13 cellular contexts compared by ENCODE assay signal in genomic region chr19:570315-570714, GRCh38. TPM values are rescaled to one million over a fixed set of nuclear protein-coding genes. Genes with fewer than 3 reads are reported as not detected.
DNase-seq lines count a peak whose midpoint lies in the region; ATAC-seq and TF ChIP-seq lines count a peak whose summit lies in the region.
"Had no signal": no experiment of that assay in that cellular context is flagged by ENCODE, and none has a peak within 500 bp of the region (broad histone marks: within the 10 kb centered on the region; RNA-seq: fewer than 3 reads in every experiment).

No MANE protein-coding gene starts in this region.

- ATAC-seq in T-helper 17 cell = no peak
- ATAC-seq in effector memory CD8-positive, alpha-beta T cell (replicated peaks) = no peak
- no peak for ATAC-seq in GM19463 (IDR thresholded peaks at IDR 0.05; ENCODE audit: unreplicated experiment)
- ATAC-seq: gastrocnemius medialis had no signal

- no peaks in the 10 kb centered on the region for H3K9me3 Mint-ChIP-seq in activated naive CD4-positive, alpha-beta T cell treated with anti-CD3 and anti-CD28 coated beads, Interleukin-2, amount 10 ng/mL, durations not matched to agents 7 days and 5 days
- no peaks in the 10 kb centered on the region for H3K9me3 Mint-ChIP-seq in effector memory CD8-positive, alpha-beta T cell

- TF ChIP-seq CTCF in transverse colon (IDR thresholded peaks at IDR 0.05) (no peak), colonic mucosa (IDR thresholded peaks at IDR 0.05) (no peak)

- 40 to 69% methylated on average over 1 to 14 of the region's 22 CpGs for WGBS in transverse colon (ENCODE audit: low coverage in 1 of 2), 2 donors

- peak overlapping the region; percentile 71 for H3K4me3 Mint-ChIP-seq in activated naive CD4-positive, alpha-beta T cell treated with anti-CD3 and anti-CD28 coated beads, Interleukin-2, amount 10 ng/mL, durations not matched to agents 7 days and 5 days
- peak overlapping the region; percentile 33 for H3K4me3 Mint-ChIP-seq in T-helper 17 cell
- H3K4me3 Mint-ChIP-seq in effector memory CD8-positive, alpha-beta T cell = peak overlapping the region; percentile 49 to 51

- TF ChIP-seq POLR2A in transverse colon (IDR thresholded peaks at IDR 0.05) = no peak

- intact Hi-C loops in transverse colon (cut with DNase I; ENCODE audit: low total_unique reads) = loop anchor here (5.0 kb wide), 1 partner anchor 38 kb away; the partner anchor contains the start of gene CDC34
- intact Hi-C loops in colonic mucosa (cut with DNase I) = no loop called here

- H3K4me1 Mint-ChIP-seq in activated naive CD4-positive, alpha-beta T cell treated with anti-CD3 and anti-CD28 coated beads, Interleukin-2, amount 10 ng/mL, durations not matched to agents 7 days and 5 days = peaks cover 38% of the 10 kb centered on the region
- peaks cover 27% of the 10 kb centered on the region for H3K4me1 Mint-ChIP-seq in T-helper 17 cell
- H3K4me1 Mint-ChIP-seq in effector memory CD8-positive, alpha-beta T cell (ENCODE audit: low read depth in 2 of 2) = peaks cover 27 to 30% of the 10 kb centered on the region in 2 donors

- H3K9me3 ChIP-seq in T-helper 17 cell (ENCODE audit: control insufficient read depth, low read length, poor library complexity, severe bottlenecking) (no peaks in the 10 kb centered on the region), transverse colon (no peaks in the 10 kb centered on the region), colonic mucosa (no peaks in the 10 kb centered on the region)
- H3K9me3 ChIP-seq: gastrocnemius medialis, spleen had no signal

- in situ Hi-C loops in transverse colon (cut with MboI; ENCODE audit: low pct_ligation_motif_present in 1 of 4, low pct_unique_long_range_greater_than_20kb in 1 of 4, low sequenced_read_pairs in 3 of 4) = no loop called here
- in situ Hi-C loops in G401 (cut with HindIII; ENCODE audit: low sequenced_read_pairs) = no loop called here

- H3K36me3 Mint-ChIP-seq in activated naive CD4-positive, alpha-beta T cell treated with anti-CD3 and anti-CD28 coated beads, Interleukin-2, amount 10 ng/mL, durations not matched to agents 7 days and 5 days = peaks cover 3% of the 10 kb centered on the region
- no peaks in the 10 kb centered on the region for H3K36me3 Mint-ChIP-seq in T-helper 17 cell (ENCODE audit: low read depth)
- peaks cover 34% of the 10 kb centered on the region for H3K36me3 Mint-ChIP-seq in effector memory CD8-positive, alpha-beta T cell (ENCODE audit: insufficient read depth)

- no peak overlapping the region for H3K9ac ChIP-seq in colonic mucosa (ENCODE audit: low read depth in 2 of 2, low read length in 2 of 2)

- H3K27me3 ChIP-seq in transverse colon = no peaks in the 10 kb centered on the region
- H3K27me3 ChIP-seq in colonic mucosa = no peaks in the 10 kb centered on the region
- H3K27me3 ChIP-seq: spleen had no signal

- H3K27ac ChIP-seq in transverse colon (peak overlapping the region; percentile 13 to 47 (median 29)), colonic mucosa (no peak overlapping the region)

- CTCF ChIA-PET in activated naive CD4-positive, alpha-beta T cell treated with anti-CD3 and anti-CD28 coated beads, Interleukin-2, amount 10 ng/mL, durations not matched to agents 7 days and 5 days (lab: Charles Lee) = no interaction called here

- DNase-seq in activated naive CD4-positive, alpha-beta T cell treated with anti-CD3 and anti-CD28 coated beads, Interleukin-2, amount 10 ng/mL, durations not matched to agents 7 days and 5 days = no peak
- DNase-seq in activated naive CD4-positive, alpha-beta T cell treated with Interleukin-2 at 50 U/mL for 16 hours = no peak
- DNase-seq in T-helper 17 cell (no peak), transverse colon (peak; percentile 58), colonic mucosa (no peak), G401 (ENCODE audit: low spot score) (no peak)
- DNase-seq in effector memory CD8-positive, alpha-beta T cell = peak in 1 of 3 experiments; percentile 29
- DNase-seq: occipital lobe had no signal

- peak overlapping the region; percentile 91 for H3K27ac Mint-ChIP-seq in activated naive CD4-positive, alpha-beta T cell treated with anti-CD3 and anti-CD28 coated beads, Interleukin-2, amount 10 ng/mL, durations not matched to agents 7 days and 5 days
- peak overlapping the region; percentile 99 for H3K27ac Mint-ChIP-seq in T-helper 17 cell
- H3K27ac Mint-ChIP-seq in effector memory CD8-positive, alpha-beta T cell = peak overlapping the region; percentile 68 to 92

- TF ChIP-seq EP300 in transverse colon (IDR thresholded peaks at IDR 0.05; ENCODE audit: low read depth) = no peak

- peaks cover 18 to 35% (median 31%) of the 10 kb centered on the region in 4 donors for H3K4me1 ChIP-seq in transverse colon
- H3K4me1 ChIP-seq in colonic mucosa = peaks cover 12% of the 10 kb centered on the region

- H3K36me3 ChIP-seq in transverse colon (no peaks in the 10 kb centered on the region), colonic mucosa (no peaks in the 10 kb centered on the region)
- H3K36me3 ChIP-seq: gastrocnemius medialis, spleen had no signal

- H3K27me3 Mint-ChIP-seq in activated naive CD4-positive, alpha-beta T cell treated with anti-CD3 and anti-CD28 coated beads, Interleukin-2, amount 10 ng/mL, durations not matched to agents 7 days and 5 days = peaks cover 7% of the 10 kb centered on the region
- H3K27me3 Mint-ChIP-seq in T-helper 17 cell = no peaks in the 10 kb centered on the region
- H3K27me3 Mint-ChIP-seq in effector memory CD8-positive, alpha-beta T cell = no peaks in the 10 kb centered on the region

- H3K4me3 ChIP-seq in transverse colon (no peak overlapping the region), colonic mucosa (no peak overlapping the region)

RNA-seq across cellular contexts. Expression of gene BSG, which starts 2.1 kb away (rescaled TPM):
- total RNA-seq in T-helper 17 cell = 100 to 1,000 TPM; 152 to 165 TPM
- total RNA-seq in transverse colon = 1,000 to 10,000 TPM in 3 of 4 donors, 100 to 1,000 TPM in 1; 909 to 2,228 (median 1,224) TPM
- total RNA-seq in colonic mucosa = 1,000 to 10,000 TPM in 1 of 2 donors, 100 to 1,000 TPM in 1; 920 to 1,084 TPM
- 618 and 674 TPM in 2 replicates for total RNA-seq in G401 (2014; rRNA removed; shearing (Covaris generic))

RNA-seq across cellular contexts. Expression of gene HCN2, which starts 19.4 kb away (rescaled TPM):
- total RNA-seq in T-helper 17 cell (1 to 10 TPM; 1.1 to 3.0 TPM), transverse colon (under 1 TPM in 3 of 4 donors, not detected in 1; 0.14 to 1.00 (median 0.64) TPM), colonic mucosa (under 1 TPM; 0.17 to 0.40 TPM)
- total RNA-seq in G401 (2014; rRNA removed; shearing (Covaris generic)) = 6.0 and 6.7 TPM in 2 replicates
- total RNA-seq: subcutaneous adipose tissue had no signal

RNA-seq across cellular contexts. Expression of gene GZMM, which starts 26.5 kb away (rescaled TPM):
- total RNA-seq in T-helper 17 cell (10 to 100 TPM; 43.8 to 45.6 TPM), transverse colon (1 to 10 TPM in 2 of 4 donors, not detected in 2; 1.1 to 1.8 TPM), colonic mucosa (1 to 10 TPM in 1 of 2 donors, under 1 TPM in 1; 0.61 to 1.0 TPM)
- 0.17 and 0.74 TPM in 2 replicates for total RNA-seq in G401 (2014; rRNA removed; shearing (Covaris generic))
- total RNA-seq: H4, occipital lobe had no signal

RNA-seq across cellular contexts. Expression of gene CDC34, which starts 38.8 kb away (rescaled TPM):
- total RNA-seq in T-helper 17 cell (10 to 100 TPM; 36.2 to 42.0 TPM), transverse colon (100 to 1,000 TPM in 3 of 4 donors, 10 to 100 TPM in 1; 72.0 to 116 (median 103) TPM), colonic mucosa (10 to 100 TPM; 60.7 to 93.4 TPM)
- total RNA-seq in G401 (2014; rRNA removed; shearing (Covaris generic)) = 178 and 208 TPM in 2 replicates

Comparison
In these comparisons a context has a peak if more than half of its experiments do, and no peak if none do; other contexts are left out.
1. RNA of gene GZMM, which starts 26.5 kb away (total RNA-seq): 43.8 to 45.6 TPM in T-helper 17 cell; 1.1 to 1.8 TPM in transverse colon, 0.61 to 1.0 TPM in colonic mucosa and 0.17 to 0.74 TPM in G401; every median in the first group is over 10 times any median in the second.
2. Peak in every context shown above with its lines, with median percentiles within 50 percentile points of each other: H3K27ac Mint-ChIP-seq and H3K4me3 Mint-ChIP-seq.